ENCODE assay signal across 8 cellular contexts in the genomic region with DNA sequence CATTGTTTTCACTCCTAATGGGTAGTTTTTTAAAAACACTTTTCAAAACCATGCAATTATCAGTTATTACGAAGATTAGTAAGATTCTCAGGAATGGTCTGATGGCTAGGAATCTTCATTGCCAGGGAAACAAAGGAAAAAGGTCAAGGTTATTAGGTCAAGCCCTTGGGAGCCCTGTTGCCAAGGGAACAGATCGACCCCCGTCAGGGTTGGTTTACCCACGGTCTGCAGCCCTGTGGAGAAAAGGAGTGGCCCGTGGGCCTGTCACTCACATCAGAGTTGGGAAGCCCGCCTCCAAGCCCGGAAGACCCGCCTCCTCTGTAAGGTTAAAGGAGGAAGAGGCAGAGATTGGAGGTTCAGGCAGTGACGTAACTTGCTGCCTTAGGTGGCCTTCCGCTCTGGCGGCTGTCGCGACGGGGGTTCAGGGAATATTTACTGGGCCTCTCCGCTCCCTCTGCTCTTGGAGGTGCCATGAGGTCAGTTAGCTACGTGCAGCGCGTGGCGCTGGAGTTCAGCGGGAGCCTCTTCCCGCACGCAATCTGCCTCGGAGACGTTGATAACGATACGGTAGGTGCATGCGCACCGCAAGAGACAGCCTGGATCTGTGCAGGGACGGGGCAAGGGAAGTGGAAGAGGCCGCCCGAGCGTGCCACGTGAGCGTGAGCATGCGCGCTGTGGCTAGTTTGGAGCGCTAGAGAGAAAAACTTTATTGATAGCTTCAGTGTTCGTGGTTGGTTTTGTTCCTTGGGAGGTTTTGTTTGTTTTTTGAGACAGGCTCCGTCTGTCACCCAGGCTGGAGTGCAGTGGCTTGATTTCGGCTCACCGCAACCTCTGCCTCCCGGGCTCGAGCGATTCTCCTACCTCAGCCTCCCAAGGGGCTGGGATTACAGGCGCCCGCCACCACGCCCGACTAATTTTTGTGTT. TPM values are rescaled to one million over a fixed set of nuclear protein-coding genes. Genes with fewer than 3 reads are reported as not detected.
DNase-seq lines count a peak whose midpoint lies in the region; ATAC-seq and FAIRE-seq lines count a peak whose summit lies in the region.

A gene (plus strand): TSS at position 379 of the 924 bp plus-strand sequence. CDS start 93 bp downstream, at position 472.

- DNase-seq in AG20443 (ENCODE audit: low spot score) (peak; percentile 96), NCI-H460 (ENCODE audit: extremely low read depth, low read depth) (peak; percentile 97), cerebellar nuclear complex (lab: John Stamatoyannopoulos, UW) (peak; percentile 97 to 99)
- DNase-seq in activated CD4-positive, CD25-positive, alpha-beta regulatory T cell treated with anti-CD3 and anti-CD28 coated beads, Interleukin-2, amount 50 U/mL, for 72 hours, result peak; percentile 93
- peak; percentile 93 for DNase-seq in stimulated activated CD4-positive, alpha-beta T cell treated with anti-CD3 and anti-CD28 coated beads, Interleukin-12 subunit alpha, Interleukin-12 subunit beta, amount 100 ng/mL, for 4 hours

- peak; percentile 90 for FAIRE-seq in islet of Langerhans (lab: Jason Lieb, UNC)

- peak; percentile 94 for ATAC-seq in GM19043 (IDR thresholded peaks at IDR 0.05; ENCODE audit: low read depth, unreplicated experiment)
- peak; percentile 89 for ATAC-seq in HG03378 (IDR thresholded peaks at IDR 0.05; ENCODE audit: unreplicated experiment)

RNA-seq across cellular contexts. Expression of the gene that starts here (rescaled TPM):
- total RNA-seq in NCI-H460 (2014; rRNA removed; shearing (Covaris generic)), result 8.7 and 10.0 TPM in 2 replicates
- 22.4 and 24.9 TPM in 2 replicates for polyA plus RNA-seq in NCI-H460 (2014; cell fraction: nucleus; rRNA removed)

Comparison
In these comparisons a context has a peak if more than half of its experiments do, and no peak if none do; other contexts are left out.
1. Peak in every context shown above with its lines: DNase-seq and ATAC-seq.